Comparison of ENCODE assay signal across 8 cellular contexts in genomic region chr14:91138511-91139359, GRCh38. TPM values are rescaled to one million over a fixed set of nuclear protein-coding genes. Genes with fewer than 3 reads are reported as not detected.
A peak's percentile ranks its signal among the peaks of the same experiment; 100 is the strongest.
DNase-seq lines count a peak whose midpoint lies in the region; ATAC-seq, FAIRE-seq and TF ChIP-seq lines count a peak whose summit lies in the region.

No MANE protein-coding gene starts in this region.

- POLR2A ChIA-PET in BJ (lab: Charles Lee) = no interaction called here
- POLR2A ChIA-PET in HEK293 (lab: Yijun Ruan, JAX) = no interaction called here

- no peaks in the 10 kb centered on the region for H3K4me1 Mint-ChIP-seq in neural progenitor cell

- no peaks in the 10 kb centered on the region for H3K9me2 ChIP-seq in SU-DHL-6 (replicated peaks; ENCODE audit: insufficient read depth, low read length)

- H3K4me3 Mint-ChIP-seq in neural progenitor cell = no peak overlapping the region

- TF ChIP-seq CTCF in BJ (IDR thresholded peaks at IDR 0.05; ENCODE audit: insufficient read depth, low read depth, low read length) (peak; percentile 52), HEK293 (tag by site-specific recombination; IDR thresholded peaks at IDR 0.05) (0 out of 2 replicates have a peak, but pooled peaks have one; percentile 47), SU-DHL-6 (IDR thresholded peaks at IDR 0.05; ENCODE audit: insufficient read depth, low read length, poor library complexity, severe bottlenecking) (peak; percentile 33), bronchial epithelial cell (IDR thresholded peaks at IDR 0.05; ENCODE audit: insufficient read depth, low read length, severe bottlenecking) (peak; percentile 58), neural progenitor cell (IDR thresholded peaks at IDR 0.05) (peak; percentile 55)

- H3K27me3 Mint-ChIP-seq in neural progenitor cell (ENCODE audit: insufficient read depth, low read depth) = no peaks in the 10 kb centered on the region

- CTCF ChIA-PET in BJ (lab: Yijun Ruan, JAX) (interaction anchor here (0.6 to 4.0 kb wide), 12 partner anchors 9 to 251 kb away, joined by 3 to 38 read pairs (median 3); no protein-coding TSS in a partner anchor), HEK293 (lab: Yijun Ruan, JAX) (interaction anchor here (0.5 to 4.5 kb wide), 10 partner anchors 9 to 236 kb away, joined by 3 to 44 read pairs (median 5); no protein-coding TSS in a partner anchor)

- H3K4me1 ChIP-seq in HEK293 (ENCODE audit: control insufficient read depth, insufficient read depth, low read length) (no peaks in the 10 kb centered on the region), neural progenitor cell (peaks cover 4% of the 10 kb centered on the region)

- H3K36me3 ChIP-seq in BJ (ENCODE audit: control insufficient read depth, insufficient read depth, low read length) (no peaks in the 10 kb centered on the region), HEK293 (ENCODE audit: control insufficient read depth in 2 of 2, insufficient read depth in 1 of 2, low read length in 2 of 2) (peaks cover 0 to 3% of the 10 kb centered on the region in 2 experiments; a peak in 1 of 3 replicates), SU-DHL-6 (ENCODE audit: low read length) (no peaks in the 10 kb centered on the region), bronchial epithelial cell (ENCODE audit: control insufficient read depth, insufficient read depth, low read length) (no peaks in the 10 kb centered on the region), neural progenitor cell (no peaks in the 10 kb centered on the region)

- H3K27ac ChIP-seq in HEK293 (ENCODE audit: extremely low read depth, low read depth, low read length) (no peak overlapping the region), SU-DHL-6 (ENCODE audit: low read depth, low read length) (no peak overlapping the region), neural progenitor cell (no peak overlapping the region)

- no peak overlapping the region for H2AFZ ChIP-seq in SU-DHL-6 (ENCODE audit: low read depth, low read length, severe bottlenecking)
- no peak overlapping the region for H2AFZ ChIP-seq in neural progenitor cell (replicated peaks)

- H3K4me3 ChIP-seq in BJ (ENCODE audit: low read depth, low read length) (no peak overlapping the region), HEK293 (ENCODE audit: low read depth, low read length) (no peak overlapping the region), SU-DHL-6 (ENCODE audit: insufficient read depth, low read length, poor library complexity, severe bottlenecking) (no peak overlapping the region), bronchial epithelial cell (ENCODE audit: low read depth, low read length) (no peak overlapping the region), neural progenitor cell (no peak overlapping the region)

- no peaks in the 10 kb centered on the region for H4K20me1 ChIP-seq in SU-DHL-6 (ENCODE audit: low read depth, low read length)
- H4K20me1 ChIP-seq in neural progenitor cell (ENCODE audit: low read depth) = no peaks in the 10 kb centered on the region

- peaks cover 4% of the 10 kb centered on the region; the same call in 1 of the 2 replicates for H3K79me2 ChIP-seq in SU-DHL-6 (ENCODE audit: insufficient read depth, low read length)
- H3K79me2 ChIP-seq in neural progenitor cell (ENCODE audit: low read depth) = no peaks in the 10 kb centered on the region

- intact Hi-C loops in posterior vena cava (cut with DNase I) = no loop called here

- H3K9ac ChIP-seq in SU-DHL-6 (ENCODE audit: low read length) (no peak overlapping the region), neural progenitor cell (no peak overlapping the region)

- ATAC-seq in GM21717 (IDR thresholded peaks at IDR 0.05; ENCODE audit: unreplicated experiment) (no peak), HG02938 (IDR thresholded peaks at IDR 0.05; ENCODE audit: unreplicated experiment) (no peak)

- no peak overlapping the region for H3K4me2 ChIP-seq in SU-DHL-6 (ENCODE audit: low read depth, low read length, poor library complexity, severe bottlenecking)
- no peak overlapping the region for H3K4me2 ChIP-seq in neural progenitor cell

- H3K36me3 Mint-ChIP-seq in neural progenitor cell = no peaks in the 10 kb centered on the region

- H3K27ac Mint-ChIP-seq in neural progenitor cell = no peak overlapping the region

- FAIRE-seq in bronchial epithelial cell (lab: Jason Lieb, UNC) = no peak

- H3F3A ChIP-seq in SU-DHL-6 (ENCODE audit: insufficient read depth) (no peaks in the 10 kb centered on the region), neural progenitor cell (ENCODE audit: low read depth) (no peaks in the 10 kb centered on the region)

- H3K27me3 ChIP-seq in BJ (ENCODE audit: control insufficient read depth, insufficient read depth, low read length) (no peaks in the 10 kb centered on the region), SU-DHL-6 (ENCODE audit: low read length) (no peaks in the 10 kb centered on the region), bronchial epithelial cell (ENCODE audit: control insufficient read depth, insufficient read depth, low read length) (no peaks in the 10 kb centered on the region), neural progenitor cell (no peaks in the 10 kb centered on the region)

- no peak for DNase-seq in BJ (ENCODE audit: low read depth)
- peak; percentile 33 for DNase-seq in bronchial epithelial cell (ENCODE audit: low read depth)
- peak; percentile 31 for DNase-seq in neural progenitor cell (ENCODE audit: low spot score)
- DNase-seq in posterior vena cava (ENCODE audit: low spot score) = no peak

- H3K9me3 ChIP-seq in HEK293 (ENCODE audit: control insufficient read depth, insufficient read depth, low read depth, low read length) = no peaks in the 10 kb centered on the region
- no peaks in the 10 kb centered on the region for H3K9me3 ChIP-seq in SU-DHL-6 (ENCODE audit: insufficient read depth, low read length)
- H3K9me3 ChIP-seq in neural progenitor cell (ENCODE audit: low read depth) = no peaks in the 10 kb centered on the region

- no peaks in the 10 kb centered on the region for H3K9me3 Mint-ChIP-seq in neural progenitor cell

TF ChIP-seq in HEK293, 187 proteins besides CTCF, POLR2A, EP300 and RAD21 (continues in another document):
- TF ChIP-seq BCL6B (tag by site-specific recombination; IDR thresholded peaks at IDR 0.05) (no peak), KLF8 (tag by site-specific recombination; IDR thresholded peaks at IDR 0.05) (no peak), ZNF266 (tag by site-specific recombination; IDR thresholded peaks at IDR 0.05; ENCODE audit: low read depth) (no peak), PBX3 (CRISPR knock-in tag; IDR thresholded peaks at IDR 0.05) (no peak), ZBTB49 (tag by site-specific recombination; IDR thresholded peaks at IDR 0.05; ENCODE audit: low read depth) (no peak), ZBTB48 (tag by site-specific recombination; IDR thresholded peaks at IDR 0.05) (no peak), SETDB1 (IDR thresholded peaks at IDR 0.05; ENCODE audit: insufficient read length, low read length) (no peak), ZNF426 (tag by site-specific recombination; IDR thresholded peaks at IDR 0.05) (no peak)

RNA-seq across cellular contexts. Expression of gene DGLUCY, which starts 24.9 kb away (rescaled TPM):
- polyA plus RNA-seq in BJ (2011; rRNA removed) = 14.3 and 18.9 TPM in 2 replicates
- polyA minus RNA-seq in BJ (2011; rRNA and poly(A)+ RNA removed) = 16.5 and 18.8 TPM in 2 replicates
- total RNA-seq in bronchial epithelial cell = 7.0 and 8.4 TPM in 2 replicates
- total RNA-seq in neural progenitor cell (ENCODE audit: low replicate concordance) = 17.0 and 47.2 TPM in 2 replicates
- total RNA-seq in posterior vena cava = 10 to 100 TPM; 36.2 to 44.4 TPM

Comparison
In these comparisons a context has a peak if more than half of its experiments do, and no peak if none do; other contexts are left out.
1. DNase-seq: peak in bronchial epithelial cell (single experiment) and neural progenitor cell (single experiment); none in BJ (single experiment) and posterior vena cava (single experiment).
2. Peak in every context shown above with its lines, with median percentiles within 50 percentile points of each other: CTCF ChIP-seq.